ENCODE assay signal across 23 cellular contexts in the genomic region with DNA sequence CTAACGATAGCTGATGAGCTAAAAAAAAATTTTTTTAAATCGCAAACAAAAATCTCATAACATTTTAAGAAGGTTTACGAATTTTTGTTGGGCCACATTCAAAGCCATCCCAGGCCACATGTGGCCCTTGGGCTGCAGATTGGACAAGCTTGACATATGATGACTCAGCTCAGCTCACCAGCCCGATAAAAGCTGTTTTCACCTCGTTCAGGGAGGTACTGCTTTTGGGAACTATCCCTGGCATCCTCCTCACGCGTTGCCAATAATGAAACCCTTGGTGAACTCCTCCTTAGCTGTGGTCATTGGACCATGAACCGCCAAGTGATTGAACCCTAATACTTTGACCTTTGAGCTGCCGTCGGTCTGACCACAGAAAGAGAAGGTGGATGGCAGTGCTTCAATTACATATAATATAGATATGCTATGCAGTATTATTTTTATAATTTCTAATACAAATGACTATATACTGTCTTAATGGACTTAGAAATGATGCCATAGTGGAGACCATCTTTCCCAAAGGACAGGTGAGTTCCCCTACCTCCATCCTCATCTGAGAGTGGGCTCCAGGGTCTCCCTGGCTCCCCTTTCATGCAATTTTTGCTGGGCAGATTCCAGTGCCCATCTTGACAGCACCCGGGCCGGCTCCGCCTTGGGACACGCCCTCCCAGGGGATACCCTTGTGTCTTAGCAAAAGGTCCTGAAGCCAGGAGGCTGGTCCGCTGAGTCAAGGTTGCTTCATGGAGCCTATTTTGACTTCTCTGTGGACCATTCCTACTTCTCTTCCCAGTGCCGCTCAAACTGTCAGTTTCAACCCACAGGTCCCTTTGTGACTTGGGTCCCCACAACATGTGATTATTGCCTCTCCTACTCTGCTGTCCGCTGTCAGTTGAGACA.
DNase-seq lines count a peak whose midpoint lies in the region; ATAC-seq, FAIRE-seq and TF ChIP-seq lines count a peak whose summit lies in the region.
"Had no signal": no experiment of that assay in that cellular context is flagged by ENCODE, and none has a peak within 500 bp of the region (broad histone marks: within the 10 kb centered on the region; RNA-seq: fewer than 3 reads in every experiment).

No MANE protein-coding gene starts in this region.

- ATAC-seq in GM12878: no peak
- ATAC-seq in HG02588 (IDR thresholded peaks at IDR 0.05; ENCODE audit: unreplicated experiment): no peak
- ATAC-seq: CD8-positive, alpha-beta T cell; GM23338 had no signal

- no peaks in the 10 kb centered on the region for H3K36me3 ChIP-seq in GM12878 (ENCODE audit: control insufficient read depth in 2 of 2, insufficient read depth in 2 of 2, low read length in 1 of 2)
- H3K36me3 ChIP-seq in liver (ENCODE audit: control insufficient read depth in 4 of 4, insufficient read depth in 3 of 4, low read depth in 1 of 4, low read length in 3 of 4): peaks cover 0 to 13% (median 2%) of the 10 kb centered on the region in 4 donors
- H3K36me3 ChIP-seq: HAP-1 had no signal

- no peak for TF ChIP-seq POLR2A in GM12878 (IDR thresholded peaks at IDR 0.05; ENCODE audit: low read depth, low read length)

- H3K27me3 ChIP-seq in GM12878 (replicated peaks in 1 of 2; ENCODE audit: control insufficient read depth in 2 of 2, insufficient read depth in 2 of 2, low read length in 1 of 2): no peaks in the 10 kb centered on the region
- no peaks in the 10 kb centered on the region for H3K27me3 ChIP-seq in liver (ENCODE audit: control insufficient read depth in 4 of 4, insufficient read depth in 4 of 4, low read length in 3 of 4)
- H3K27me3 ChIP-seq: BLaER1 had no signal

- no peaks in the 10 kb centered on the region for H3K4me1 ChIP-seq in GM12878 (ENCODE audit: control insufficient read depth, insufficient read depth, low read length)
- no peaks in the 10 kb centered on the region for H3K4me1 ChIP-seq in liver (ENCODE audit: control insufficient read depth in 4 of 4, insufficient read depth in 4 of 4, low read length in 3 of 4)
- H3K4me1 ChIP-seq: Caco-2, HAP-1 had no signal

- no peak overlapping the region for H3K27ac Mint-ChIP-seq in mesothelial cell of epicardium
- H3K27ac Mint-ChIP-seq: B cell; CD4-positive, CD25-positive, alpha-beta regulatory T cell; CD8-positive, alpha-beta T cell; GM23338; HFFc6 had no signal

- H3K79me2 ChIP-seq in GM12878 (ENCODE audit: control insufficient read depth, insufficient read depth, low read length): no peaks in the 10 kb centered on the region

- H3K9ac ChIP-seq in GM12878 (ENCODE audit: control insufficient read depth, insufficient read depth, low read length): no peak overlapping the region
- no peak overlapping the region for H3K9ac ChIP-seq in liver (ENCODE audit: low read depth in 1 of 2, low read length in 2 of 2)
- H3K9ac ChIP-seq: BLaER1 had no signal

- intact Hi-C loops in GM12878 (cut with micrococcal nuclease; ENCODE audit: unreplicated experiment): no loop called here

- peaks cover 9% of the 10 kb centered on the region for H3K36me3 Mint-ChIP-seq in mesothelial cell of epicardium
- H3K36me3 Mint-ChIP-seq: CD4-positive, CD25-positive, alpha-beta regulatory T cell; CD8-positive, alpha-beta T cell had no signal

- no peak for TF ChIP-seq EP300 in GM12878 (IDR thresholded peaks at IDR 0.05; ENCODE audit: borderline replicate concordance in 1 of 2, control insufficient read depth in 1 of 2, low read depth in 2 of 2, low read length in 2 of 2)

- 57% methylated on average over 17 of the region's 17 CpGs for WGBS in GM12878 (ENCODE audit: insufficient coverage, insufficient replicate concordance, low lambda C conversion rate, missing lambda C conversion rate)
- 74% methylated on average over 17 of the region's 17 CpGs for WGBS in liver

- POLR2A ChIA-PET in GM12878 (lab: Charles Lee): no interaction called here

- H3K9me3 Mint-ChIP-seq in mesothelial cell of epicardium: no peaks in the 10 kb centered on the region
- H3K9me3 Mint-ChIP-seq: CD8-positive, alpha-beta T cell; GM23338; HFFc6 had no signal

- DNase-seq in GM12878 (ENCODE audit: low read depth, low spot score) (no peak), kidney glomerular epithelial cell (lab: John Stamatoyannopoulos, UW) (peak; percentile 15), renal cortical epithelial cell (ENCODE audit: low read depth) (peak; percentile 25), HPDE6-E6E7 (ENCODE audit: extremely low spot score) (no peak), GOT3 (lab: John Stamatoyannopoulos, UW) (no peak), mesothelial cell of epicardium (ENCODE audit: low spot score in 2 of 2, unreplicated experiment in 2 of 2) (no peak)
- DNase-seq: Caco-2; CD4-positive, CD25-positive, alpha-beta regulatory T cell; CD8-positive, alpha-beta T cell; DMS153; DND-41; HFFc6 had no signal

- no TSS peak for BruUV-seq in GM12878 (replicated peaks; lab: Mats Ljungman, UMichigan)

- in situ Hi-C loops in GM12878 (cut with MboI): no loop called here

- H3K27me3 Mint-ChIP-seq in mesothelial cell of epicardium (ENCODE audit: low read depth): no peaks in the 10 kb centered on the region
- H3K27me3 Mint-ChIP-seq: B cell had no signal

- H4K20me1 ChIP-seq in GM12878 (ENCODE audit: control insufficient read depth, insufficient read depth): no peaks in the 10 kb centered on the region
- H4K20me1 ChIP-seq: BLaER1 had no signal

- H3K4me2 ChIP-seq in GM12878 (ENCODE audit: control insufficient read depth, insufficient read depth): no peak overlapping the region
- H3K4me2 ChIP-seq: BLaER1, GM23338 had no signal

- RAD21 ChIA-PET in GM12878 (lab: Charles Lee; ENCODE audit: unreplicated experiment): no interaction called here

- H3K27ac ChIP-seq in GM12878 (ENCODE audit: control insufficient read depth, insufficient read depth) (no peak overlapping the region), liver (ENCODE audit: low read depth in 1 of 2, low read length in 2 of 2) (no peak overlapping the region)
- H3K27ac ChIP-seq: 22Rv1, BLaER1, C4-2B had no signal

- SMC1A ChIA-PET in GM12878 (lab: Charles Lee; ENCODE audit: uncharacterized antibody, unreplicated experiment): interaction anchor here (0.8 to 1.8 kb wide), 2 partner anchors 9 to 36 kb away, joined by 4 to 6 read pairs; no protein-coding TSS in a partner anchor

- no peak for FAIRE-seq in GM12878 (lab: Jason Lieb, UNC)
- FAIRE-seq: A204.1, G401.6, H54 had no signal

- CTCF ChIA-PET in GM12878 (lab: Yijun Ruan, JAX): interaction anchor here (0.6 kb wide), 2 partner anchors 159 to 445 kb away, joined by 3 read pairs; no protein-coding TSS in a partner anchor

- no peak overlapping the region for H3K4me3 ChIP-seq in GM12878
- no peak overlapping the region for H3K4me3 ChIP-seq in liver (ENCODE audit: low read depth in 1 of 3, low read length in 3 of 3)
- H3K4me3 ChIP-seq: BLaER1, GM23338, HAP-1 had no signal

- H3K4me1 Mint-ChIP-seq in mesothelial cell of epicardium: peaks cover 31% of the 10 kb centered on the region
- H3K4me1 Mint-ChIP-seq: B cell; CD4-positive, CD25-positive, alpha-beta regulatory T cell had no signal

- TF ChIP-seq RAD21 in GM12878 (IDR thresholded peaks at IDR 0.05; ENCODE audit: insufficient read depth, low read depth, low read length) (no peak), liver (IDR thresholded peaks at IDR 0.05) (no peak)

- no peak for TF ChIP-seq CTCF in GM12878 (IDR thresholded peaks at IDR 0.05 in 2 of 3, conservative IDR thresholded peaks at IDR 0.05 in 1 of 3; ENCODE audit: control insufficient read depth in 2 of 3, extremely low read depth in 1 of 3, insufficient read depth in 1 of 3, low read depth in 3 of 3, low read length in 3 of 3)
- TF ChIP-seq CTCF in liver (IDR thresholded peaks at IDR 0.05; ENCODE audit: low read depth, low read length, missing input control): no peak
- TF ChIP-seq CTCF in mesothelial cell of epicardium (IDR thresholded peaks at IDR 0.05; ENCODE audit: unreplicated experiment): no peak

- no peak overlapping the region for H2AFZ ChIP-seq in GM12878 (ENCODE audit: control insufficient read depth, low read depth, low read length)
- H2AFZ ChIP-seq: GM23338 had no signal

- no peak overlapping the region for H3K4me3 Mint-ChIP-seq in mesothelial cell of epicardium
- H3K4me3 Mint-ChIP-seq: B cell; CD4-positive, CD25-positive, alpha-beta regulatory T cell; CD8-positive, alpha-beta T cell; GM23338; HFFc6 had no signal

- no peaks in the 10 kb centered on the region; the same call in 2 of the 3 replicates for H3K9me3 ChIP-seq in GM12878 (replicated peaks; ENCODE audit: control insufficient read depth, insufficient read depth, low read length)
- H3K9me3 ChIP-seq in liver (ENCODE audit: control insufficient read depth in 4 of 4, low read length in 3 of 4): no peaks in the 10 kb centered on the region
- H3K9me3 ChIP-seq: BLaER1, Caco-2, HAP-1 had no signal

TF ChIP-seq in GM12878, 131 proteins besides CTCF, POLR2A, EP300 and RAD21:
- no peak for TF ChIP-seq NBN (IDR thresholded peaks at IDR 0.05)
- TF ChIP-seq NR2C1 (IDR thresholded peaks at IDR 0.05): 0 out of 2 replicates have a peak, but pooled peaks have one; percentile 9

TF ChIP-seq in liver, 16 proteins besides CTCF, POLR2A, EP300 and RAD21:
- TF ChIP-seq RXRA (IDR thresholded peaks at IDR 0.05) (peak; percentile 40 to 52), SP1 (IDR thresholded peaks at IDR 0.05) (no peak), HNF4A (conservative IDR thresholded peaks at IDR 0.05) (peak; percentile 60 to 80), HNF4G (IDR thresholded peaks at IDR 0.05) (peak; percentile 22)
- TF ChIP-seq, protein P1, sequence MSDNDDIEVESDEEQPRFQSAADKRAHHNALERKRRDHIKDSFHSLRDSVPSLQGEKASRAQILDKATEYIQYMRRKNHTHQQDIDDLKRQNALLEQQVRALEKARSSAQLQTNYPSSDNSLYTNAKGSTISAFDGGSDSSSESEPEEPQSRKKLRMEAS (IDR thresholded peaks at IDR 0.05): no peak
- TF ChIP-seq, protein P2, sequence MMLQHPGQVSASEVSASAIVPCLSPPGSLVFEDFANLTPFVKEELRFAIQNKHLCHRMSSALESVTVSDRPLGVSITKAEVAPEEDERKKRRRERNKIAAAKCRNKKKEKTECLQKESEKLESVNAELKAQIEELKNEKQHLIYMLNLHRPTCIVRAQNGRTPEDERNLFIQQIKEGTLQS (IDR thresholded peaks at IDR 0.05): no peak

Comparison
In these comparisons a context has a peak if more than half of its experiments do, and no peak if none do; other contexts are left out.
1. DNase-seq: peak in kidney glomerular epithelial cell (single experiment) and renal cortical epithelial cell (single experiment); none in GM12878 (single experiment), HPDE6-E6E7 (single experiment), GOT3 (single experiment) and mesothelial cell of epicardium (0 of 2).